ENCODE assay signal across 1 cellular context in genomic region chr1:31487143-31487542, GRCh38.
TF ChIP-seq lines count a peak whose summit lies in the region.

No MANE protein-coding gene starts in this region.

TF ChIP-seq in GM12878, 131 proteins besides CTCF, POLR2A, EP300 and RAD21 (continued from another document):
- TF ChIP-seq SKIL (IDR thresholded peaks at IDR 0.05; ENCODE audit: low read depth, poor library complexity, severe bottlenecking) (no peak), STAT3 (IDR thresholded peaks at IDR 0.05; ENCODE audit: low read depth, low read length) (no peak), PRDM15 (CRISPR knock-in tag; IDR thresholded peaks at IDR 0.05) (no peak), SRF (IDR thresholded peaks at IDR 0.05; ENCODE audit: low read depth in 2 of 2, low read length in 2 of 2) (no peak), RELB (IDR thresholded peaks at IDR 0.05; ENCODE audit: low read depth) (no peak), ZBED1 (IDR thresholded peaks at IDR 0.05; ENCODE audit: borderline replicate concordance) (no peak), ZNF592 (IDR thresholded peaks at IDR 0.05) (no peak), CREM (IDR thresholded peaks at IDR 0.05; ENCODE audit: low read depth) (no peak), CBX5 (IDR thresholded peaks at IDR 0.05; ENCODE audit: low read depth) (no peak)
